Comparison of ENCODE assay signal across 8 cellular contexts in genomic region chr9:101485873-101486692, GRCh38. TPM values are rescaled to one million over a fixed set of nuclear protein-coding genes. Genes with fewer than 3 reads are reported as not detected.
DNase-seq lines count a peak whose midpoint lies in the region; ATAC-seq and TF ChIP-seq lines count a peak whose summit lies in the region.

No MANE protein-coding gene starts in this region.

- TF ChIP-seq CTCF in progenitor cell of endocrine pancreas (IDR thresholded peaks at IDR 0.05; ENCODE audit: unreplicated experiment): no peak
- TF ChIP-seq CTCF in GM10248 (IDR thresholded peaks at IDR 0.05; ENCODE audit: control extremely low read depth, extremely low read depth, low read depth, missing control alignments): no peak

- DNase-seq in stimulated activated CD4-positive, alpha-beta T cell treated with anti-CD3 and anti-CD28 coated beads, Interleukin-15, amount 100 ng/mL, for 24 hours: peak; percentile 5
- no peak for DNase-seq in stimulated activated CD4-positive, alpha-beta T cell treated with anti-CD3 and anti-CD28 coated beads, Interleukin-1b, Interleukin-23, amount 100 ng/mL, for 48 hours
- no peak for DNase-seq in activated CD8-positive, alpha-beta T cell treated with anti-CD3 and anti-CD28 coated beads, Interleukin-2, amount 10 ng/mL, durations not matched to agents 7 days and 5 days
- DNase-seq in left cardiac atrium (peak; percentile 36), progenitor cell of endocrine pancreas (ENCODE audit: low spot score, unreplicated experiment) (peak; percentile 26), GM10248 (ENCODE audit: extremely low spot score) (no peak)

- H3K36me3 Mint-ChIP-seq in activated CD8-positive, alpha-beta T cell treated with anti-CD3 and anti-CD28 coated beads, Interleukin-2, amount 10 ng/mL, durations not matched to agents 7 days and 5 days (ENCODE audit: low read depth): peaks cover 2% of the 10 kb centered on the region
- no peaks in the 10 kb centered on the region for H3K36me3 Mint-ChIP-seq in progenitor cell of endocrine pancreas (ENCODE audit: insufficient read depth)

- peak; percentile 8 for ATAC-seq in activated CD8-positive, alpha-beta T cell treated with anti-CD3 and anti-CD28 coated beads, Interleukin-2, amount 10 ng/mL, durations not matched to agents 7 days and 5 days
- ATAC-seq in left cardiac atrium (peak; percentile 69 to 72), HG03095 (IDR thresholded peaks at IDR 0.05; ENCODE audit: unreplicated experiment) (no peak), GM21447 (IDR thresholded peaks at IDR 0.05; ENCODE audit: unreplicated experiment) (no peak)

- POLR2A ChIA-PET in activated CD8-positive, alpha-beta T cell treated with anti-CD3 and anti-CD28 coated beads, Interleukin-2, amount 10 ng/mL, durations not matched to agents 7 days and 5 days (lab: Charles Lee): no interaction called here
- POLR2A ChIA-PET in GM10248 (lab: Yijun Ruan, JAX): no interaction called here

- peaks cover 12% of the 10 kb centered on the region for H3K4me1 Mint-ChIP-seq in activated CD8-positive, alpha-beta T cell treated with anti-CD3 and anti-CD28 coated beads, Interleukin-2, amount 10 ng/mL, durations not matched to agents 7 days and 5 days (ENCODE audit: low read depth)
- H3K4me1 Mint-ChIP-seq in progenitor cell of endocrine pancreas (ENCODE audit: low read depth): peaks cover 11% of the 10 kb centered on the region

- intact Hi-C loops in left cardiac atrium (cut with DNase I): no loop called here

- H3K27ac Mint-ChIP-seq in activated CD8-positive, alpha-beta T cell treated with anti-CD3 and anti-CD28 coated beads, Interleukin-2, amount 10 ng/mL, durations not matched to agents 7 days and 5 days: no peak overlapping the region
- H3K27ac Mint-ChIP-seq in progenitor cell of endocrine pancreas: peak overlapping the region; percentile 94

- no peak overlapping the region for H3K4me3 Mint-ChIP-seq in activated CD8-positive, alpha-beta T cell treated with anti-CD3 and anti-CD28 coated beads, Interleukin-2, amount 10 ng/mL, durations not matched to agents 7 days and 5 days
- H3K4me3 Mint-ChIP-seq in progenitor cell of endocrine pancreas (ENCODE audit: low read depth): peak overlapping the region; percentile 90

- H3K9me3 Mint-ChIP-seq in activated CD8-positive, alpha-beta T cell treated with anti-CD3 and anti-CD28 coated beads, Interleukin-2, amount 10 ng/mL, durations not matched to agents 7 days and 5 days (ENCODE audit: insufficient read depth): no peaks in the 10 kb centered on the region
- no peaks in the 10 kb centered on the region for H3K9me3 Mint-ChIP-seq in progenitor cell of endocrine pancreas (ENCODE audit: low read depth)

- CTCF ChIA-PET in activated CD8-positive, alpha-beta T cell treated with anti-CD3 and anti-CD28 coated beads, Interleukin-2, amount 10 ng/mL, durations not matched to agents 7 days and 5 days (lab: Charles Lee): no interaction called here
- CTCF ChIA-PET in GM10248 (lab: Yijun Ruan, JAX): interaction anchor here (3.3 kb wide), 1 partner anchor 12 kb away, joined by 9 read pairs; no protein-coding TSS in a partner anchor

- peaks cover 59% of the 10 kb centered on the region for H3K27me3 Mint-ChIP-seq in activated CD8-positive, alpha-beta T cell treated with anti-CD3 and anti-CD28 coated beads, Interleukin-2, amount 10 ng/mL, durations not matched to agents 7 days and 5 days (ENCODE audit: low read depth)
- peaks cover 19% of the 10 kb centered on the region for H3K27me3 Mint-ChIP-seq in progenitor cell of endocrine pancreas

RNA-seq across cellular contexts. Expression of gene RNF20, which starts 47.6 kb away (rescaled TPM):
- total RNA-seq in activated CD8-positive, alpha-beta T cell treated with anti-CD3 and anti-CD28 coated beads, Interleukin-2, amount 10 ng/mL, durations not matched to agents 7 days and 5 days: 10 to 100 TPM; 39.9 to 41.3 TPM
- total RNA-seq in left cardiac atrium (10 to 100 TPM; 39.8 to 41.1 TPM), progenitor cell of endocrine pancreas (53.9 and 56.9 TPM in 2 replicates)

RNA-seq across cellular contexts. Expression of gene ALDOB, which starts 50.5 kb away (rescaled TPM):
- total RNA-seq in activated CD8-positive, alpha-beta T cell treated with anti-CD3 and anti-CD28 coated beads, Interleukin-2, amount 10 ng/mL, durations not matched to agents 7 days and 5 days: not detected
- total RNA-seq in left cardiac atrium (1 to 10 TPM in 1 of 2 donors, under 1 TPM in 1; 0.53 to 1.4 TPM), progenitor cell of endocrine pancreas (not detected in 2 replicates)

Comparison
In these comparisons a context has a peak if more than half of its experiments do, and no peak if none do; other contexts are left out.
1. DNase-seq: peak in stimulated activated CD4-positive, alpha-beta T cell treated with anti-CD3 and anti-CD28 coated beads, Interleukin-15, amount 100 ng/mL, for 24 hours (single experiment), left cardiac atrium (single experiment) and progenitor cell of endocrine pancreas (single experiment); none in stimulated activated CD4-positive, alpha-beta T cell treated with anti-CD3 and anti-CD28 coated beads, Interleukin-1b, Interleukin-23, amount 100 ng/mL, for 48 hours (single experiment), activated CD8-positive, alpha-beta T cell treated with anti-CD3 and anti-CD28 coated beads, Interleukin-2, amount 10 ng/mL, durations not matched to agents 7 days and 5 days (single experiment) and GM10248 (single experiment).
2. ATAC-seq: peak in activated CD8-positive, alpha-beta T cell treated with anti-CD3 and anti-CD28 coated beads, Interleukin-2, amount 10 ng/mL, durations not matched to agents 7 days and 5 days (single experiment) and left cardiac atrium (2 of 2); none in HG03095 (single experiment) and GM21447 (single experiment).